In the genomic region with DNA sequence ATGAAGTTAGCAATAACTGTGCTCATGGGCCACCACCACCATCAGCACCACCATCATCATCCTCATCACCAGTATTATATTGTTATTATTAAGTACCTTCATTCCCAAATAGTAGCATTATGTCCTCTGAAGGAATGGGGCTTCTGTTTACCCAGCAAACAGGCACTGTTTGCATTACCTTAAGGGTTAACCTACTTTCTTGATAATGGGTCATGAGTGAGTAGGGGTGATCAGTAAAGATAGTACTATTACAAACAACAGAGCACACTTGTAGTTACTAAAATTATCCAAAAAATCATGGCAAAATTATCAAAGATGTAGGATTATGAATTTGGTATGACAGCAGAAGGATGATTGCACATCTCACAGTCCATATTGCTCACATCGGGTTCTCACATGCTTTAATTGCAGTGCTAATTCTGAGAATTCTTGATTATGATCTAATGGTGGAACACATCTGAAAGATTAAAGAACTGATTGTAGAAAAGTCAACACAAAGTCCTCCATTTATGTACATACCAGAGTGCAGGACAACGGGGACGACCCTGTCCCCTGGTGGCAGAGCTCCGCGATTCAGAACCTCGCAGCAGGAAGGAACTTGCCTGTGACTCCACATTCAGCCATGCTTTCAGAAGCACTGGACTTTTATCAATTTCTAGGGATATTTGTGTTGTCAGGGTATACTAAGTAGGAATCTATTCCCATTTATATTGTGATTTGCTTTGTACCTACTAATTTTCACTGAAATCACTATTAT, we compare ENCODE assay signal across 21 cellular contexts. TPM values are rescaled to one million over a fixed set of nuclear protein-coding genes. Genes with fewer than 3 reads are reported as not detected.
DNase-seq lines count a peak whose midpoint lies in the region; ATAC-seq, FAIRE-seq and TF ChIP-seq lines count a peak whose summit lies in the region.
"Had no signal": no experiment of that assay in that cellular context is flagged by ENCODE, and none has a peak within 500 bp of the region (broad histone marks: within the 10 kb centered on the region; RNA-seq: fewer than 3 reads in every experiment).

No MANE protein-coding gene starts in this region.

- H3K36me3 ChIP-seq in lower lobe of right lung: no peaks in the 10 kb centered on the region
- H3K36me3 ChIP-seq: esophagus squamous epithelium, SJSA1 had no signal

- H4K8ac ChIP-seq in H9 (replicated peaks; ENCODE audit: insufficient read length, low read depth, low read length): no peak overlapping the region

- H2BK20ac ChIP-seq in H9 (ENCODE audit: low read depth, low read length, poor library complexity, severe bottlenecking): no peak overlapping the region

- no peak overlapping the region for H3K4me3 Mint-ChIP-seq in H9
- H3K4me3 Mint-ChIP-seq in WTC11: no peak overlapping the region
- H3K4me3 Mint-ChIP-seq: activated CD4-positive, alpha-beta T cell treated with anti-CD3 and anti-CD28 coated beads, Interleukin-2, amount 10 ng/mL, durations not matched to agents 7 days and 5 days; activated naive CD4-positive, alpha-beta T cell treated with anti-CD3 and anti-CD28 coated beads, Interleukin-2, amount 10 ng/mL, durations not matched to agents 7 days and 5 days; brain; IgD-negative memory B cell had no signal

- H2BK15ac ChIP-seq in H9 (ENCODE audit: low read depth, low read length): no peak overlapping the region

- H3K9me3 ChIP-seq in A549 (no peaks in the 10 kb centered on the region), H9 (ENCODE audit: control insufficient read depth, low read depth, low read length) (no peaks in the 10 kb centered on the region), lower lobe of right lung (no peaks in the 10 kb centered on the region)
- H3K9me3 ChIP-seq: esophagus squamous epithelium, mucosa of descending colon, SJSA1, testis had no signal

- H2BK5ac ChIP-seq in H9 (ENCODE audit: insufficient read length, low read length): no peak overlapping the region

- H3K23me2 ChIP-seq in H9 (ENCODE audit: insufficient read length, low read depth, low read length, poor library complexity, severe bottlenecking): no peaks in the 10 kb centered on the region

- POLR2A ChIA-PET in A549 (lab: Yijun Ruan, JAX): no interaction called here
- POLR2A ChIA-PET in WTC11 (lab: Charles Lee): no interaction called here

- no peak overlapping the region for H3T11ph ChIP-seq in H9 (ENCODE audit: low read length)

- H3K27ac ChIP-seq in A549: peak overlapping the region; percentile 31 to 63
- no peak overlapping the region for H3K27ac ChIP-seq in H9 (ENCODE audit: insufficient read length, low read depth, low read length)
- no peak overlapping the region for H3K27ac ChIP-seq in lower lobe of right lung
- H3K27ac ChIP-seq: esophagus squamous epithelium, SJSA1, testis had no signal

- H3K14ac ChIP-seq in H9 (ENCODE audit: insufficient read depth, low read length): no peak overlapping the region

- H3K4me1 ChIP-seq in A549: peaks cover 92% of the 10 kb centered on the region
- H3K4me1 ChIP-seq in H9 (ENCODE audit: insufficient read depth, low read length): no peaks in the 10 kb centered on the region
- no peaks in the 10 kb centered on the region for H3K4me1 ChIP-seq in lower lobe of right lung
- H3K4me1 ChIP-seq: SJSA1, testis had no signal

- no peak overlapping the region for H3K9ac ChIP-seq in H9 (ENCODE audit: extremely low read depth, insufficient read length, low read length)

- no peak overlapping the region for H2BK12ac ChIP-seq in H9 (ENCODE audit: insufficient read length, low read depth, low read length)

- no peak overlapping the region for H4K5ac ChIP-seq in H9 (ENCODE audit: insufficient read length, low read depth, low read length)

- H3K4me1 Mint-ChIP-seq in H9 (no peaks in the 10 kb centered on the region; a peak in 2 of 4 replicates), WTC11 (peaks cover 20% of the 10 kb centered on the region)
- H3K4me1 Mint-ChIP-seq: activated naive CD4-positive, alpha-beta T cell treated with anti-CD3 and anti-CD28 coated beads, Interleukin-2, amount 10 ng/mL, durations not matched to agents 7 days and 5 days; brain; IgD-negative memory B cell had no signal

- H3K4ac ChIP-seq in H9 (ENCODE audit: low read depth, low read length): no peak overlapping the region

- no peak overlapping the region for H2BK120ac ChIP-seq in H9 (ENCODE audit: low read depth, low read length, poor library complexity, severe bottlenecking)

- no peak overlapping the region for H3K56ac ChIP-seq in H9 (ENCODE audit: insufficient read length, low read depth, low read length)

- H2AFZ ChIP-seq in H9 (ENCODE audit: low read length): no peak overlapping the region

- TF ChIP-seq POLR2A in A549 (IDR thresholded peaks at IDR 0.05; ENCODE audit: low read length) (no peak), GM12892 (IDR thresholded peaks at IDR 0.05; ENCODE audit: low read depth, low read length) (no peak)

- H4K20me1 ChIP-seq in H9 (ENCODE audit: control insufficient read depth, insufficient read depth, insufficient read length): no peaks in the 10 kb centered on the region

- no peak overlapping the region for H2AK5ac ChIP-seq in H9 (ENCODE audit: insufficient read length, low read length)

- peaks cover 8 to 10% of the 10 kb centered on the region in 2 experiments for H3K9me3 Mint-ChIP-seq in H9
- peaks cover 24% of the 10 kb centered on the region for H3K9me3 Mint-ChIP-seq in WTC11
- H3K9me3 Mint-ChIP-seq: activated naive CD4-positive, alpha-beta T cell treated with anti-CD3 and anti-CD28 coated beads, Interleukin-2, amount 10 ng/mL, durations not matched to agents 7 days and 5 days had no signal

- 50% methylated on average over 6 of the region's 6 CpGs for whole genome bisulfite sequencing in A549 (ENCODE audit: missing lambda C conversion rate)
- WGBS in H9 (ENCODE audit: extremely low coverage, insufficient read length, low lambda C conversion rate): no CpG with 5 or more reads among the region's 6 CpGs

- CTCF ChIA-PET in A549 (lab: Yijun Ruan, JAX) (interaction anchor here (1.0 to 1.3 kb wide), 3 partner anchors 21 to 165 kb away, joined by 3 to 4 read pairs (median 3); no protein-coding TSS in a partner anchor), WTC11 (lab: Charles Lee) (interaction anchor here (0.5 kb wide), 1 partner anchor 1732 kb away, joined by 6 read pairs; no protein-coding TSS in a partner anchor)

- peak in 1 of 2 experiments; percentile 78 for DNase-seq in A549 (ENCODE audit: low read depth in 1 of 2, low spot score in 1 of 2)
- DNase-seq in H9: no peak
- peak; percentile 26 for DNase-seq in WTC11 (ENCODE audit: low spot score)
- peak; percentile 37 for DNase-seq in left ventricle myocardium superior
- DNase-seq in lower lobe of right lung: no peak
- no peak for DNase-seq in NK-92 treated with Interleukin-12 subunit alpha and Interleukin-12 subunit beta, amount 100 ng/mL, for 24 hours (lab: John Stamatoyannopoulos, UW)
- no peak for DNase-seq in GM12892 (ENCODE audit: insufficient read length)
- DNase-seq: activated CD4-positive, alpha-beta T cell treated with anti-CD3 and anti-CD28 coated beads, Interleukin-2, amount 10 ng/mL, durations not matched to agents 7 days and 5 days; activated naive CD4-positive, alpha-beta T cell treated with anti-CD3 and anti-CD28 coated beads, Interleukin-2, amount 10 ng/mL, durations not matched to agents 7 days and 5 days; COR-L47; esophagus squamous epithelium; mucosa of descending colon; NCI-H1105; stimulated activated CD4-positive, alpha-beta T cell treated with anti-CD3 and anti-CD28 coated beads, Interleukin-2, amount 100 ng/mL, for 48 hours; T1000; testis had no signal

- peak; percentile 52 to 55; a peak in 4 of 5 replicates for TF ChIP-seq RAD21 in A549 (conservative IDR thresholded peaks at IDR 0.05 in 1 of 2, IDR thresholded peaks at IDR 0.05 in 1 of 2)

- no peaks in the 10 kb centered on the region for H3K79me2 ChIP-seq in H9 (ENCODE audit: insufficient read depth, low read length)

- H3K79me1 ChIP-seq in H9 (ENCODE audit: insufficient read depth, low read depth, low read length, poor library complexity, severe bottlenecking): no peaks in the 10 kb centered on the region

- no peak overlapping the region for H3K27ac Mint-ChIP-seq in H9
- H3K27ac Mint-ChIP-seq in WTC11: no peak overlapping the region
- H3K27ac Mint-ChIP-seq: activated CD4-positive, alpha-beta T cell treated with anti-CD3 and anti-CD28 coated beads, Interleukin-2, amount 10 ng/mL, durations not matched to agents 7 days and 5 days; activated naive CD4-positive, alpha-beta T cell treated with anti-CD3 and anti-CD28 coated beads, Interleukin-2, amount 10 ng/mL, durations not matched to agents 7 days and 5 days; IgD-negative memory B cell had no signal

- TF ChIP-seq EP300 in A549 (IDR thresholded peaks at IDR 0.05): no peak

- peak overlapping the region; percentile 40 for H3K4me2 ChIP-seq in A549
- no peak overlapping the region for H3K4me2 ChIP-seq in H9 (ENCODE audit: insufficient read depth, insufficient read length, low read length)

- no peak overlapping the region for H4K91ac ChIP-seq in H9 (ENCODE audit: insufficient read length, low read depth, low read length)

- FAIRE-seq in A549 (lab: Jason Lieb, UNC) (no peak), GM12892 (lab: Jason Lieb, UNC) (no peak)

- H3K4me3 ChIP-seq in A549 (no peak overlapping the region), lower lobe of right lung (no peak overlapping the region)
- H3K4me3 ChIP-seq: esophagus squamous epithelium, mucosa of descending colon, SJSA1, testis had no signal

- H3K27me3 ChIP-seq in H9 (ENCODE audit: insufficient read depth, low read length): no peaks in the 10 kb centered on the region
- H3K27me3 ChIP-seq in lower lobe of right lung (ENCODE audit: low read depth): no peaks in the 10 kb centered on the region
- H3K27me3 ChIP-seq: esophagus squamous epithelium, SJSA1, testis had no signal

- H3K27me3 Mint-ChIP-seq in H9 (ENCODE audit: low read depth) (peaks cover 13% of the 10 kb centered on the region), WTC11 (ENCODE audit: low read depth) (peaks cover 31% of the 10 kb centered on the region)
- H3K27me3 Mint-ChIP-seq: activated CD4-positive, alpha-beta T cell treated with anti-CD3 and anti-CD28 coated beads, Interleukin-2, amount 10 ng/mL, durations not matched to agents 7 days and 5 days; activated naive CD4-positive, alpha-beta T cell treated with anti-CD3 and anti-CD28 coated beads, Interleukin-2, amount 10 ng/mL, durations not matched to agents 7 days and 5 days; brain had no signal

- H3K36me3 Mint-ChIP-seq in H9 (ENCODE audit: insufficient read depth in 1 of 3, low read depth in 3 of 3) (peaks cover 0 to 11% (median 7%) of the 10 kb centered on the region in 3 experiments; a peak in 5 of 7 replicates), WTC11 (peaks cover 10% of the 10 kb centered on the region)
- H3K36me3 Mint-ChIP-seq: activated naive CD4-positive, alpha-beta T cell treated with anti-CD3 and anti-CD28 coated beads, Interleukin-2, amount 10 ng/mL, durations not matched to agents 7 days and 5 days; brain had no signal

- TF ChIP-seq CTCF in A549 (IDR thresholded peaks at IDR 0.05): no peak
- peak; percentile 59 for TF ChIP-seq CTCF in H9 (conservative IDR thresholded peaks at IDR 0.05)
- no peak for TF ChIP-seq CTCF in WTC11 (IDR thresholded peaks at IDR 0.05)
- no peak for TF ChIP-seq CTCF in lower lobe of right lung (IDR thresholded peaks at IDR 0.05)

- no peak overlapping the region for H3K23ac ChIP-seq in H9 (ENCODE audit: insufficient read length, low read depth, low read length)

- intact Hi-C loops in left ventricle myocardium superior (cut with micrococcal nuclease) (no loop called here), lower lobe of right lung (cut with DNase I) (no loop called here)

- no peak overlapping the region for H3K18ac ChIP-seq in H9 (ENCODE audit: insufficient read length, low read depth, low read length)

- ATAC-seq in A549 (peak; percentile 46 to 67; a peak in 3 of 6 replicates), WTC11 (peak; percentile 26; the same call in 1 of the 2 replicates), left ventricle myocardium superior (peak; percentile 50), lower lobe of right lung (no peak), GM21390 (IDR thresholded peaks at IDR 0.05; ENCODE audit: unreplicated experiment) (no peak)
- ATAC-seq: HCT116, mucosa of descending colon had no signal

RNA-seq across cellular contexts. Expression of a gene that starts 31.0 kb away (rescaled TPM):
- polyA plus RNA-seq in A549 (2011; rRNA removed): 11.0 and 17.0 TPM in 2 replicates
- polyA plus RNA-seq in A549 (2012; cell fraction: cytosol; rRNA removed): 3.2 and 3.6 TPM in 2 replicates
- 6.1 and 10.4 TPM in 2 replicates for polyA plus RNA-seq in A549 (2012; cell fraction: nucleus; rRNA removed)
- polyA plus RNA-seq in A549 (2017; fragmentation: RNase III; extraction: RNeasy Plus Mini Kit Qiagen cat#74134 plus additional on column Dnase treatment): 8.0 to 8.5 TPM (median 8.1 TPM) in 3 replicates
- 42.7 and 54.3 TPM in 2 replicates for polyA minus RNA-seq in A549 (2011; rRNA and poly(A)+ RNA removed)
- total RNA-seq in H9 (2021): 0.17 and 0.31 TPM in 2 replicates
- 0.37 to 0.55 TPM (median 0.41 TPM) in 3 replicates for total RNA-seq in WTC11 (2021)
- total RNA-seq in left ventricle myocardium superior: 192 TPM
- 15.5 TPM for total RNA-seq in lower lobe of right lung
- polyA plus RNA-seq in GM12892 (2012; ENCODE audit: missing spikeins): 0.66 TPM
- total RNA-seq: activated CD4-positive, alpha-beta T cell treated with anti-CD3 and anti-CD28 coated beads, Interleukin-2, amount 10 ng/mL, durations not matched to agents 7 days and 5 days had no signal
- polyA plus RNA-seq: IgD-negative memory B cell had no signal

Comparison
In these comparisons a context has a peak if more than half of its experiments do, and no peak if none do; other contexts are left out.
1. ATAC-seq: peak in A549 (2 of 2), WTC11 (single experiment) and left ventricle myocardium superior (single experiment); none in lower lobe of right lung (0 of 2) and GM21390 (single experiment).
2. DNase-seq: peak in WTC11 (single experiment) and left ventricle myocardium superior (single experiment); none in H9 (single experiment), lower lobe of right lung (single experiment), NK-92 treated with Interleukin-12 subunit alpha and Interleukin-12 subunit beta, amount 100 ng/mL, for 24 hours (single experiment) and GM12892 (single experiment).
3. H3K27ac ChIP-seq: peak in A549 (2 of 2); none in H9 (single experiment) and lower lobe of right lung (single experiment).
4. RNA of a gene that starts 31.0 kb away (total RNA-seq): 192 TPM in left ventricle myocardium superior (single experiment); 15.5 TPM in lower lobe of right lung (single experiment), 0.37 to 0.55 TPM in WTC11 and 0.17 to 0.31 TPM in H9; every median in the first group is over 10 times any median in the second.